36 cellular contexts compared by ENCODE assay signal in genomic region chr4:46354863-46355262, GRCh38. TPM values are rescaled to one million over a fixed set of nuclear protein-coding genes. Genes with fewer than 3 reads are reported as not detected.
"Had no signal": no experiment of that assay in that cellular context is flagged by ENCODE, and none has a peak within 500 bp of the region (broad histone marks: within the 10 kb centered on the region; RNA-seq: fewer than 3 reads in every experiment).

No MANE protein-coding gene starts in this region.

- H3K9me3 ChIP-seq: adrenal gland, body of pancreas had no signal

- H3K4me3 ChIP-seq: adrenal gland, body of pancreas, breast epithelium had no signal

- DNase-seq: activated B cell treated with CpG ODN at 0.5 μM for 24 hours; activated CD4-positive, alpha-beta memory T cell treated with anti-CD3 and anti-CD28 coated beads for 36 hours; activated CD4-positive, alpha-beta T cell treated with anti-CD3 and anti-CD28 coated beads for 4 hours; activated CD4-positive, alpha-beta T cell treated with anti-CD3 and anti-CD28 coated beads, Interleukin-2, amount 10 ng/mL, durations not matched to agents 24 days and 14 days; activated CD4-positive, alpha-beta T cell treated with anti-CD3 and anti-CD28 coated beads, Interleukin-2, amount 50 U/mL, for 1 hour; activated CD4-positive, alpha-beta T cell treated with anti-CD3 and anti-CD28 coated beads, Interleukin-2, amount 50 U/mL, for 4 hours; activated CD4-positive, CD25-positive, alpha-beta regulatory T cell treated with anti-CD3 and anti-CD28 coated beads, Interleukin-2, amount 50 U/mL, for 72 hours; activated CD8-positive, alpha-beta memory T cell treated with anti-CD3 and anti-CD28 coated beads, Interleukin-2, amount 50 U/mL, for 4 hours; activated CD8-positive, alpha-beta T cell treated with anti-CD3 and anti-CD28 coated beads for 36 hours; activated effector memory CD4-positive, alpha-beta T cell treated with anti-CD3 and anti-CD28 coated beads, Interleukin-2, amount 50 U/mL, for 16 hours; activated gamma-delta T cell treated with Interleukin-2 at 50 U/mL for 16 hours; activated naive CD4-positive, alpha-beta T cell; activated naive CD4-positive, alpha-beta T cell treated with anti-CD3 and anti-CD28 coated beads for 36 hours; activated naive CD4-positive, alpha-beta T cell treated with anti-CD3 and anti-CD28 coated beads, Interleukin-2, amount 50 U/mL, for 16 hours; activated naive CD8-positive, alpha-beta T cell treated with anti-CD3 and anti-CD28 coated beads for 36 hours; activated T-cell treated with anti-CD3 and anti-CD28 coated beads for 4 hours; activated T-cell treated with anti-CD3 and anti-CD28 coated beads, Interleukin-2, amount 50 U/mL, for 1 hour; activated T-cell treated with anti-CD3 and anti-CD28 coated beads, Interleukin-2, amount 50 U/mL, for 4 hours; activated T-cell treated with anti-CD3 and anti-CD28 coated beads, Interleukin-2, amount 50 U/mL, for 72 hours; adrenal gland; amniotic stem cell; aorta; body of pancreas; brain microvascular endothelial cell; central memory CD4-positive, alpha-beta T cell; T-helper 1 cell; T-helper 2 cell; T-helper 9 cell had no signal

- H3K36me3 ChIP-seq: adrenal gland, brain microvascular endothelial cell, breast epithelium had no signal

- H3K27ac ChIP-seq: adrenal gland, body of pancreas, brain microvascular endothelial cell, breast epithelium, VCaP had no signal

- FAIRE-seq: astrocyte, TTC549 had no signal

RNA-seq across cellular contexts. Expression of gene GABRA2, which starts 35.1 kb away (rescaled TPM):
- total RNA-seq: activated B cell treated with CpG ODN at 0.5 μM for 24 hours; activated CD4-positive, alpha-beta memory T cell treated with anti-CD3 and anti-CD28 coated beads for 36 hours; activated CD4-positive, alpha-beta T cell treated with anti-CD3 and anti-CD28 coated beads, Interleukin-2, amount 10 ng/mL, durations not matched to agents 24 days and 14 days; activated CD8-positive, alpha-beta memory T cell treated with anti-CD3 and anti-CD28 coated beads for 36 hours; activated CD8-positive, alpha-beta T cell treated with anti-CD3 and anti-CD28 coated beads for 36 hours; activated naive CD4-positive, alpha-beta T cell treated with anti-CD3 and anti-CD28 coated beads for 36 hours; activated naive CD4-positive, alpha-beta T cell treated with anti-CD3 and anti-CD28 coated beads, Interleukin-2, amount 50 U/mL, for 72 hours; activated naive CD8-positive, alpha-beta T cell treated with anti-CD3 and anti-CD28 coated beads for 36 hours; activated T-cell treated with anti-CD3 and anti-CD28 coated beads, Interleukin-2, amount 50 U/mL, for 4 hours; activated T-cell treated with anti-CD3 and anti-CD28 coated beads, Interleukin-2, amount 50 U/mL, for 72 hours; activated T-helper 1 cell treated with anti-CD3 and anti-CD28 coated beads, Interleukin-12 subunit alpha, Interleukin-12 subunit beta, Interleukin-2, Interleukin-4 antibody, amounts not matched to agents 30 ng/mL and 10 ng/mL and 1 ng/mL, durations not matched to agents 14 hours and 24 hours and 36 hours; activated T-helper 17 cell treated with anti-CD3 and anti-CD28 coated beads, Interleukin-2, amount 50 U/mL, for 72 hours; astrocyte had no signal
